ENCODE assay signal across 21 cellular contexts in the genomic region with DNA sequence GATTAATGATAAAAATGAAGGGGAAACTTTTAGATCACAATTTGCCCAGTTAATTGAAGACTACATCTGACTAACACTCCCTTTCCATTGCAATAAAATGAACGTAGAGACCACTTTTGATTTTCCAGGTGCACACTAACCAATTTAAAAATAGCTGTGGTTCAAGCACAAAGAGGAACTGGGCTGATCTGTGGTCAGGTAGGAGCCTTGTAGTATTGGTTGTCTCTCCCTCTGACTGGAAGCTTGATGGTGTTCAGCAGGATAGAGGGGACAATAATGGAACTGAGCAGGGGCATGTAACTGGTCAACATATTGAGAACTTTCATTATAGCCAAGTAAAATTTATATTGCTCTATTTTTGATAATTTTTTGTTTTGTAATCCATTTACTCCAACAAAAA.
DNase-seq lines count a peak whose midpoint lies in the region; ATAC-seq and TF ChIP-seq lines count a peak whose summit lies in the region.
"Had no signal": no experiment of that assay in that cellular context is flagged by ENCODE, and none has a peak within 500 bp of the region (broad histone marks: within the 10 kb centered on the region; RNA-seq: fewer than 3 reads in every experiment).

No MANE protein-coding gene starts in this region.

- H3K4me1 Mint-ChIP-seq in CD14-positive monocyte = no peaks in the 10 kb centered on the region
- H3K4me1 Mint-ChIP-seq: activated naive CD4-positive, alpha-beta T cell treated with anti-CD3 and anti-CD28 coated beads, Interleukin-2, amount 50 U/mL, for 24 hours; memory B cell; T-helper 17 cell had no signal

- TF ChIP-seq CTCF in CD14-positive monocyte (IDR thresholded peaks at IDR 0.05) = no peak

- peak; percentile 1 to 11 for DNase-seq in Kasumi-1 (lab: John Stamatoyannopoulos, UW)
- DNase-seq in NCI-H146 (lab: John Stamatoyannopoulos, UW) = no peak
- DNase-seq in NCI-H524 treated with DMSO at 0.1 percent for 48 hours (lab: John Stamatoyannopoulos, UW) = no peak
- DNase-seq in CD14-positive monocyte (ENCODE audit: low spot score) = no peak
- DNase-seq in islet precursor cell = no peak
- DNase-seq: activated CD4-positive, alpha-beta T cell treated with anti-CD3 and anti-CD28 coated beads for 4 hours; body of pancreas; Caco-2; GDM1; IMR-90; NCI-H2171 treated with DMSO at 0.1 percent for 48 hours; nephron progenitor cell; NK-92 treated with Interleukin-12 subunit alpha and Interleukin-12 subunit beta, amount 100 ng/mL, for 24 hours; T-helper 17 cell had no signal

- H3K9me3 Mint-ChIP-seq in CD14-positive monocyte = no peaks in the 10 kb centered on the region
- H3K9me3 Mint-ChIP-seq: activated naive CD4-positive, alpha-beta T cell treated with anti-CD3 and anti-CD28 coated beads, Interleukin-2, amount 50 U/mL, for 24 hours; dendritic cell treated with granulocyte-macrophage colony-stimulating factor and Interleukin-4, amounts not matched to agents 40 ng/mL and 50 ng/mL, for 4 days; memory B cell; type B pancreatic cell had no signal

- H3K36me3 Mint-ChIP-seq in CD14-positive monocyte = no peaks in the 10 kb centered on the region
- H3K36me3 Mint-ChIP-seq: activated naive CD4-positive, alpha-beta T cell treated with anti-CD3 and anti-CD28 coated beads, Interleukin-2, amount 50 U/mL, for 24 hours; memory B cell; type B pancreatic cell had no signal

- no peak overlapping the region for H3K4me3 Mint-ChIP-seq in CD14-positive monocyte
- H3K4me3 Mint-ChIP-seq: activated naive CD4-positive, alpha-beta T cell treated with anti-CD3 and anti-CD28 coated beads, Interleukin-2, amount 50 U/mL, for 24 hours; dendritic cell treated with granulocyte-macrophage colony-stimulating factor and Interleukin-4, amounts not matched to agents 40 ng/mL and 50 ng/mL, for 4 days; memory B cell; nephron progenitor cell; T-helper 17 cell; type B pancreatic cell had no signal

- intact Hi-C loops in CD14-positive monocyte (cut with micrococcal nuclease) = no loop called here

- no peak overlapping the region for H3K27ac Mint-ChIP-seq in CD14-positive monocyte
- H3K27ac Mint-ChIP-seq: activated naive CD4-positive, alpha-beta T cell treated with anti-CD3 and anti-CD28 coated beads, Interleukin-2, amount 50 U/mL, for 24 hours; dendritic cell treated with granulocyte-macrophage colony-stimulating factor and Interleukin-4, amounts not matched to agents 40 ng/mL and 50 ng/mL, for 4 days; memory B cell; nephron progenitor cell; T-helper 17 cell; type B pancreatic cell had no signal

- peak; percentile 78 for ATAC-seq in GM18858 (IDR thresholded peaks at IDR 0.05; ENCODE audit: unreplicated experiment)
- peak; percentile 89 for ATAC-seq in GM21515 (IDR thresholded peaks at IDR 0.05; ENCODE audit: unreplicated experiment)
- ATAC-seq in HG02970 (IDR thresholded peaks at IDR 0.05; ENCODE audit: low FRiP score, unreplicated experiment) = peak; percentile 61
- ATAC-seq: body of pancreas, T-helper 17 cell had no signal

- H3K27me3 Mint-ChIP-seq in CD14-positive monocyte (ENCODE audit: low read depth in 3 of 3) = no peaks in the 10 kb centered on the region
- H3K27me3 Mint-ChIP-seq: activated naive CD4-positive, alpha-beta T cell treated with anti-CD3 and anti-CD28 coated beads, Interleukin-2, amount 50 U/mL, for 24 hours; dendritic cell treated with granulocyte-macrophage colony-stimulating factor and Interleukin-4, amounts not matched to agents 40 ng/mL and 50 ng/mL, for 4 days; memory B cell; type B pancreatic cell had no signal

Comparison
In these comparisons a context has a peak if more than half of its experiments do, and no peak if none do; other contexts are left out.
1. DNase-seq: peak in Kasumi-1 (2 of 2); none in NCI-H146 (single experiment), NCI-H524 treated with DMSO at 0.1 percent for 48 hours (single experiment), CD14-positive monocyte (single experiment) and islet precursor cell (single experiment).
2. Peak in every context shown above with its lines, with median percentiles within 50 percentile points of each other: ATAC-seq.